10 cellular contexts compared by ENCODE assay signal in the genomic region with DNA sequence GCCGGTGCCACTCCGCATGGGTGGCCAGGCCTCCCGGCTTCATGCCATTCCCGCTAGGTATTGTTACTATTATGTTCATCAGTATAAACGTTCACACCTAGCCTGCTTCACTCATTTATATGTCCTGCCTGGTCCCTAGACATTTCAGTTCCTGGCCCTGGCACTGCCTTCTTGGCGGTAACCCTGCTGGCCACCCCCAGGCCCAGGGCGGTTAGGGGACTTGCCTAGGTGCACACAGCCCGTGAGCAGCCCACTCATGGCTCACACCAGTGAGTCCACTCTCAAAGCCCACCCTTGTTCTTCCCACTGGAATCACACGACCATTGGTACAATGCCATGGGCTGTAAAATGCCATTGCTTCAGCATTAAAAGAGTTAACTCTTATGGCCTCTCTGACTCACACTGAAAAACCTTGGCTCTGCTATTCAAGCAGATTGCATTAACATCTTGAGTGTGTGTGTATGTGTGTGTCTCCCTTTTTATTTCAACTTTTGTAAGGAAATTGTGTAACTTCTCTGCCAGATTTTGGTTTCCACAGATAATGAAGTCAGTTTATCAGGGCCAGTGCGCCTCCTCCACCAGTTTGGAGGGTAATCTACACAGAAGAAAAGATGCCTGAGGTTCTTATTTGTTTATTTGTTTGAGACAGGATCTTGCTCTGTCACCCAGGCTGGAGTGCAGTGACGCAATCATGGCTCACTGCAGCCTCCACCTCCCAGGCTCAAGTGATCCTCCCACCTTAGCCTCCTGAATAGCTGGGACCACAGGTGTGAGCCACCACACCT.
DNase-seq lines count a peak whose midpoint lies in the region; ATAC-seq, FAIRE-seq and TF ChIP-seq lines count a peak whose summit lies in the region.
"Had no signal": no experiment of that assay in that cellular context is flagged by ENCODE, and none has a peak within 500 bp of the region (broad histone marks: within the 10 kb centered on the region; RNA-seq: fewer than 3 reads in every experiment).

No MANE protein-coding gene starts in this region.

- H3K79me2 ChIP-seq in K562 (ENCODE audit: control insufficient read depth, insufficient read depth, low read length): no peaks in the 10 kb centered on the region

- H3K4me1 ChIP-seq in K562 (replicated peaks in 1 of 2; ENCODE audit: control insufficient read depth in 2 of 2, insufficient read depth in 2 of 2, low read length in 2 of 2): peaks cover 2 to 4% of the 10 kb centered on the region in 2 experiments; a peak in 2 of 5 replicates
- peaks cover 3 to 57% of the 10 kb centered on the region in 2 donors for H3K4me1 ChIP-seq in left lung

- H3K4me2 ChIP-seq in K562 (ENCODE audit: insufficient read depth, low read length): no peak overlapping the region

- TF ChIP-seq CTCF in AG04449 (IDR thresholded peaks at IDR 0.05; ENCODE audit: insufficient read depth, low read length, missing control alignments): no peak
- no peak for TF ChIP-seq CTCF in K562 (IDR thresholded peaks at IDR 0.05 in 2 of 3, conservative IDR thresholded peaks at IDR 0.05 in 1 of 3; ENCODE audit: insufficient read depth in 2 of 3, low read depth in 1 of 3, low read length in 3 of 3)
- TF ChIP-seq CTCF in left lung (IDR thresholded peaks at IDR 0.05): no peak
- no peak for TF ChIP-seq CTCF in GM10248 (IDR thresholded peaks at IDR 0.05; ENCODE audit: control extremely low read depth, extremely low read depth, low read depth, missing control alignments)

- H2AFZ ChIP-seq in K562 (ENCODE audit: low read depth, low read length): no peak overlapping the region

- DNase-seq in AG04449 (ENCODE audit: low read depth, low spot score): peak; percentile 83
- DNase-seq in M059J (ENCODE audit: low read depth): peak; percentile 83
- no peak for DNase-seq in K562 (ENCODE audit: extremely low read depth in 1 of 4, low spot score in 3 of 4)
- no peak for DNase-seq in left lung
- DNase-seq in hippocampal formation (lab: John Stamatoyannopoulos, UW): no peak
- DNase-seq in substantia nigra (lab: John Stamatoyannopoulos, UW): no peak
- no peak for DNase-seq in GM10248 (ENCODE audit: extremely low spot score)
- DNase-seq: stimulated activated naive B cell treated with anti-CD40 and anti-IgM and Interleukin-4, amounts not matched to agents 10 μg/mL and 1 μg/mL and 100 μg/mL, for 72 hours had no signal

- H3K9me1 ChIP-seq in K562 (ENCODE audit: control insufficient read depth, insufficient read depth, low read length): no peaks in the 10 kb centered on the region

- no peak for TF ChIP-seq POLR2A in K562 (conservative IDR thresholded peaks at IDR 0.05)

- no peak overlapping the region for H3K4me3 ChIP-seq in AG04449 (ENCODE audit: low read depth, low read length)
- H3K4me3 ChIP-seq in K562: no peak overlapping the region
- no peak overlapping the region for H3K4me3 ChIP-seq in left lung

- H3K27me3 ChIP-seq in K562 (ENCODE audit: control insufficient read depth in 2 of 2, insufficient read depth in 2 of 2, low read length in 2 of 2): no peaks in the 10 kb centered on the region
- H3K27me3 ChIP-seq in left lung: no peaks in the 10 kb centered on the region

- WGBS in K562 (ENCODE audit: insufficient coverage, low coverage, missing lambda C conversion rate): 75% methylated on average over 11 of the region's 11 CpGs

- no peak for FAIRE-seq in K562 (lab: Jason Lieb, UNC)
- FAIRE-seq: frontal cortex had no signal

- in situ Hi-C loops in K562 (cut with MboI): loop anchor here (5.0 kb wide), 1 partner anchor 90 kb away; no protein-coding TSS in a partner anchor

- TF ChIP-seq EP300 in K562 (IDR thresholded peaks at IDR 0.05; ENCODE audit: low read length): no peak

- no peak overlapping the region for H3K27ac ChIP-seq in K562 (ENCODE audit: extremely low read depth, low read depth, low read length)
- peak overlapping the region in 1 of 2 donors; percentile 88 for H3K27ac ChIP-seq in left lung
- no peak overlapping the region for H3K27ac ChIP-seq in substantia nigra (ENCODE audit: low read depth, low read length, poor library complexity, severe bottlenecking)

- ATAC-seq in K562: no peak; the same call in 1 of the 3 replicates
- peak; percentile 70 for ATAC-seq in left lung
- ATAC-seq in GM18498 (IDR thresholded peaks at IDR 0.05; ENCODE audit: unreplicated experiment): no peak
- ATAC-seq: stimulated activated naive B cell treated with anti-CD40 and anti-IgM and Interleukin-4, amounts not matched to agents 10 μg/mL and 1 μg/mL and 100 μg/mL, for 72 hours had no signal

- H3K36me3 ChIP-seq in K562 (ENCODE audit: control insufficient read depth, insufficient read depth, low read length) (peaks cover 18% of the 10 kb centered on the region; the same call in 2 of the 3 replicates), left lung (no peaks in the 10 kb centered on the region)

- no peak overlapping the region for H3K9ac ChIP-seq in K562 (ENCODE audit: insufficient read depth in 1 of 2, low read depth in 2 of 2, low read length in 2 of 2)

- H3K9me3 ChIP-seq in K562 (replicated peaks; ENCODE audit: control insufficient read depth, insufficient read depth, low read depth, low read length): no peaks in the 10 kb centered on the region
- no peaks in the 10 kb centered on the region for H3K9me3 ChIP-seq in left lung

- CTCF ChIA-PET in AG04449 (lab: Yijun Ruan, JAX) (interaction anchor here (0.9 to 2.5 kb wide), 3 partner anchors 8 to 168 kb away, joined by 3 to 7 read pairs (median 6); no protein-coding TSS in a partner anchor), K562 (lab: Yijun Ruan, JAX; ENCODE audit: low intra/inter-chr PET ratio) (no interaction called here), GM10248 (lab: Yijun Ruan, JAX) (interaction anchor here (1.2 kb wide), 1 partner anchor 10 kb away, joined by 3 read pairs; no protein-coding TSS in a partner anchor)

- H4K20me1 ChIP-seq in K562 (replicated peaks; ENCODE audit: control insufficient read depth, insufficient read depth, low read length): no peaks in the 10 kb centered on the region

- BruUV-seq in K562 (replicated peaks; lab: Mats Ljungman, UMichigan): no TSS peak

- POLR2A ChIA-PET in AG04449 (lab: Yijun Ruan, JAX): no interaction called here
- POLR2A ChIA-PET in K562 (lab: Yijun Ruan, JAX): interaction anchor here (0.7 kb wide), 2 partner anchors 26 to 141 kb away, joined by 3 read pairs; no protein-coding TSS in a partner anchor
- POLR2A ChIA-PET in GM10248 (lab: Yijun Ruan, JAX): no interaction called here

- intact Hi-C loops in K562 (cut with micrococcal nuclease) (no loop called here), left lung (cut with DNase I) (no loop called here)

- no peak for TF ChIP-seq RAD21 in K562 (CRISPR knock-in tag; conservative IDR thresholded peaks at IDR 0.05 in 1 of 2, IDR thresholded peaks at IDR 0.05 in 1 of 2)

TF ChIP-seq in K562, 482 proteins besides CTCF, POLR2A, EP300 and RAD21:
- TF ChIP-seq CHAMP1 (IDR thresholded peaks at IDR 0.05) (0 out of 2 replicates have a peak, but pooled peaks have one; percentile 22), KDM1A (IDR thresholded peaks at IDR 0.05) (peak; percentile 48; a peak in 1 of 4 replicates), CEBPB (tag; IDR thresholded peaks at IDR 0.05) (peak; percentile 95), ARID1B (IDR thresholded peaks at IDR 0.05) (peak; percentile 46), CEBPG (CRISPR knock-in tag; IDR thresholded peaks at IDR 0.05) (0 out of 2 replicates have a peak, but pooled peaks have one; percentile 29), CEBPG (tag; conservative IDR thresholded peaks at IDR 0.05 in 1 of 2, IDR thresholded peaks at IDR 0.05 in 1 of 2) (peak; percentile 74 to 84), BRCA1 (IDR thresholded peaks at IDR 0.05) (no peak), BRCA1 (CRISPR knock-in tag; IDR thresholded peaks at IDR 0.05) (no peak), CBFA2T3 (IDR thresholded peaks at IDR 0.05) (peak; percentile 40), RBFOX2 (IDR thresholded peaks at IDR 0.05; ENCODE audit: low read depth, low read length) (no peak), TRIM24 (IDR thresholded peaks at IDR 0.05) (peak in 1 of 2 experiments; percentile 36; a peak in 1 of 4 replicates), RCOR1 (IDR thresholded peaks at IDR 0.05; ENCODE audit: borderline replicate concordance in 1 of 2, low read depth in 2 of 2, low read length in 2 of 2) (peak in 1 of 2 experiments; percentile 56; a peak in 1 of 4 replicates)
- TF ChIP-seq, protein P1, sequence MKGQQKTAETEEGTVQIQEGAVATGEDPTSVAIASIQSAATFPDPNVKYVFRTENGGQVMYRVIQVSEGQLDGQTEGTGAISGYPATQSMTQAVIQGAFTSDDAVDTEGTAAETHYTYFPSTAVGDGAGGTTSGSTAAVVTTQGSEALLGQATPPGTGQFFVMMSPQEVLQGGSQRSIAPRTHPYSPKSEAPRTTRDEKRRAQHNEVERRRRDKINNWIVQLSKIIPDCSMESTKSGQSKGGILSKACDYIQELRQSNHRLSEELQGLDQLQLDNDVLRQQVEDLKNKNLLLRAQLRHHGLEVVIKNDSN (CRISPR knock-in tag; IDR thresholded peaks at IDR 0.05): no peak
TF ChIP-seq in K562: peak in this region for 8.

Comparison
In these comparisons a context has a peak if more than half of its experiments do, and no peak if none do; other contexts are left out.
1. DNase-seq: peak in AG04449 (single experiment) and M059J (single experiment); none in K562 (0 of 4), left lung (0 of 2), hippocampal formation (0 of 2), substantia nigra (0 of 49) and GM10248 (single experiment).